6 cellular contexts compared by ENCODE assay signal in genomic region chr6:161637658-161638057, GRCh38.
"Had no signal": no experiment of that assay in that cellular context is flagged by ENCODE, and none has a peak within 500 bp of the region (broad histone marks: within the 10 kb centered on the region; RNA-seq: fewer than 3 reads in every experiment).

No MANE protein-coding gene starts in this region.

- H2AFZ ChIP-seq: GM23338 had no signal

- H3K4me2 ChIP-seq: GM23338 had no signal

- FAIRE-seq: H1, H54, HTR-8/SVneo had no signal

- ATAC-seq: GM23338 had no signal

- H3K4me3 ChIP-seq: GM23338 had no signal

- DNase-seq: H9, HCEC 1CT had no signal
